1 cellular context compared by ENCODE assay signal in the genomic region with DNA sequence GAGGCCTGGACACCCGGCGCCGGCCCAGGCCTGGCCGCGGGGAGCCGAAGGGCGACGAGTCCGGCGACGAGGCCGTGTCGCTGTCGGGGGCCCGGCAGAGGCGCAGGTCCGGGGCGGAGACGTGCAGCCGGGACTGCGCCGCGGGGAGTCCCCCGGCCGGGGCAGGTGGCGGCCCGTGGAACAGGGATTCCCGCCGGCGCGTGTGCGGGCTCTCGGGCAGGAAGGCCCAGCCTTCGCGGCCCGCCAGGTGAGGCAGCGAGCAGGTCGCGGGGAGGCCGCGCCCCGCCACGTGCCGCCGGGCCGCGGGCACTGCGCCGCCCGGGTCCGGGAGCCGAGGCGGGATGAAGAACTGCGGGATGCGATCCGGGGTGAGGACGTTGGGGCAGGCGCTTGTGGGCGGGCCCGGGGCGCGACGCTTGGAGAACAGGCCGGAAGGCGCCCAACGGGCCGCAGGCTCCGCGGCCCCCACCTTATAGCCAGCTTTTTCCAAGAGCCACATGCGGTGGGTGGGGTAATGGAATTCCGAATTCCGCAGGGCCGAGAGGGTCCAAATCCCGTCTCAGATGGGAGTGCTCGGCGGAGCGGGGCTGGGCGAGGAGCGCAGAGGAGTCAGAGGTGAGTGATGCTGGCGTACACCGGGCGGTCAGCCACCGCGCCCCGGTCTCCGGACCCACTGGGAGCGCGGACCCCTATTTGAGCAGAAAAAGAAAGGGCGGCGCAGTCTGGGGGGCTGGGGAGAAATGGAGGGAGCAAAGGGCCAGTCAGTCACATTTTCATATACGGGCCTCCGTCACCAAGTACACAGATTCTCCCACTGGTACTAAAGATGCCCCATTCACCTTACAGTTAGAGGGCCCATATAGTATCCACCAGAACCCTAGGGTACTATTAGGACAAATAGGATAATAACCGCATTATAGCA.
TF ChIP-seq lines count a peak whose summit lies in the region.

No MANE protein-coding gene starts in this region.

TF ChIP-seq in HepG2, 621 proteins besides CTCF, POLR2A, EP300 and RAD21:
- TF ChIP-seq ZNF432 (CRISPR knock-in tag; IDR thresholded peaks at IDR 0.05; ENCODE audit: borderline replicate concordance) (no peak), AGO2 (optimal IDR thresholded peaks at IDR 0.05; ENCODE audit: low read depth, low read length) (no peak), ZC3H13 (CRISPR knock-in tag; IDR thresholded peaks at IDR 0.05) (no peak), ZNF333 (CRISPR knock-in tag; IDR thresholded peaks at IDR 0.05; ENCODE audit: borderline replicate concordance) (no peak), FOXM1 (CRISPR knock-in tag; IDR thresholded peaks at IDR 0.05) (no peak), ZSCAN31 (CRISPR knock-in tag; IDR thresholded peaks at IDR 0.05; ENCODE audit: low read depth) (no peak), FOSL2 (CRISPR knock-in tag; IDR thresholded peaks at IDR 0.05) (no peak), ARID2 (CRISPR knock-in tag; IDR thresholded peaks at IDR 0.05; ENCODE audit: borderline replicate concordance) (no peak), TAF1 (CRISPR knock-in tag; IDR thresholded peaks at IDR 0.05) (no peak), ZNF296 (CRISPR knock-in tag; conservative IDR thresholded peaks at IDR 0.05) (no peak), TCF7 (IDR thresholded peaks at IDR 0.05; ENCODE audit: low read depth) (no peak)
- TF ChIP-seq, protein P1, sequence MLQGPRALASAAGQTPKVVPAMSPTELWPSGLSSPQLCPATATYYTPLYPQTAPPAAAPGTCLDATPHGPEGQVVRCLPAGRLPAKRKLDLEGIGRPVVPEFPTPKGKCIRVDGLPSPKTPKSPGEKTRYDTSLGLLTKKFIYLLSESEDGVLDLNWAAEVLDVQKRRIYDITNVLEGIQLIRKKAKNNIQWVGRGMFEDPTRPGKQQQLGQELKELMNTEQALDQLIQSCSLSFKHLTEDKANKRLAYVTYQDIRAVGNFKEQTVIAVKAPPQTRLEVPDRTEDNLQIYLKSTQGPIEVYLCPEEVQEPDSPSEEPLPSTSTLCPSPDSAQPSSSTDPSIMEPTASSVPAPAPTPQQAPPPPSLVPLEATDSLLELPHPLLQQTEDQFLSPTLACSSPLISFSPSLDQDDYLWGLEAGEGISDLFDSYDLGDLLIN (CRISPR knock-in tag; IDR thresholded peaks at IDR 0.05; ENCODE audit: borderline replicate concordance), result no peak
- TF ChIP-seq, protein P2, sequence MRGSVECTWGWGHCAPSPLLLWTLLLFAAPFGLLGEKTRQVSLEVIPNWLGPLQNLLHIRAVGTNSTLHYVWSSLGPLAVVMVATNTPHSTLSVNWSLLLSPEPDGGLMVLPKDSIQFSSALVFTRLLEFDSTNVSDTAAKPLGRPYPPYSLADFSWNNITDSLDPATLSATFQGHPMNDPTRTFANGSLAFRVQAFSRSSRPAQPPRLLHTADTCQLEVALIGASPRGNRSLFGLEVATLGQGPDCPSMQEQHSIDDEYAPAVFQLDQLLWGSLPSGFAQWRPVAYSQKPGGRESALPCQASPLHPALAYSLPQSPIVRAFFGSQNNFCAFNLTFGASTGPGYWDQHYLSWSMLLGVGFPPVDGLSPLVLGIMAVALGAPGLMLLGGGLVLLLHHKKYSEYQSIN (CRISPR knock-in tag; IDR thresholded peaks at IDR 0.05; ENCODE audit: borderline replicate concordance), result no peak
